In the genomic region with DNA sequence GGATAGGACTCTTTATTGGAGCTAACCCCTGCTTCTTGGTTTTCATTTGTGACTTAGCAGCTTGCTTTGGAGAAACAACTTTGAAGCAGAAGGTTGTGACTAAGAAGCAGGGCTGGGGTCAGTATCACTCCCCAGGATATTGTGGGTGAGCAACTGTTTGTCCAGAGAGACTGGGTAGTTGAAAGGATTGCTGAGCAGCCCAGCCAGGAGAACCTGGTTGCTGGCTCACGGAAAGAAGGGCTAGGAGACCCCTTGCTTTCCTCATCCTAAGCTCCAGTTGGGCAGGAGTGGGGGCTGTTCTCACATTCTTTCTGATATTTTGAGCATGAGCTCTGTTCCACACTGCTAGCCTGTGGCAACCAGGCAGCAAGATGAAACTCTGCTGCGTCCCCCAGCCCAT, we compare ENCODE assay signal across 34 cellular contexts.
DNase-seq lines count a peak whose midpoint lies in the region; ATAC-seq and TF ChIP-seq lines count a peak whose summit lies in the region.
"Had no signal": no experiment of that assay in that cellular context is flagged by ENCODE, and none has a peak within 500 bp of the region (broad histone marks: within the 10 kb centered on the region; RNA-seq: fewer than 3 reads in every experiment).

No MANE protein-coding gene starts in this region.

- no peaks in the 10 kb centered on the region for H3K27me3 ChIP-seq in left ventricle myocardium inferior (ENCODE audit: low read depth)
- no peaks in the 10 kb centered on the region for H3K27me3 ChIP-seq in right atrium auricular region
- H3K27me3 ChIP-seq in esophagus muscularis mucosa: no peaks in the 10 kb centered on the region
- H3K27me3 ChIP-seq: BE2C; BLaER1; BLaER1 treated with 17β-estradiol and CSF1 and Interleukin-3, amounts not matched to agents 10 nM and 100 nM had no signal

- no peak for TF ChIP-seq EP300 in esophagus muscularis mucosa (IDR thresholded peaks at IDR 0.05)

- H3K4me1 Mint-ChIP-seq in osteocyte (ENCODE audit: unreplicated experiment): no peaks in the 10 kb centered on the region
- H3K4me1 Mint-ChIP-seq: B cell; CD14-positive monocyte; CD4-positive, alpha-beta memory T cell; CD4-positive, CD25-positive, alpha-beta regulatory T cell; CD8-positive, alpha-beta memory T cell had no signal

- 85% methylated on average over 2 of the region's 2 CpGs for WGBS in esophagus muscularis mucosa

- intact Hi-C loops in left ventricle myocardium inferior (cut with micrococcal nuclease) (no loop called here), left cardiac atrium (cut with DNase I) (no loop called here), left ventricle myocardium superior (cut with micrococcal nuclease) (no loop called here), esophagus muscularis mucosa (cut with DNase I) (no loop called here)

- H3K4me1 ChIP-seq in left ventricle myocardium inferior (peaks cover 15% of the 10 kb centered on the region), right atrium auricular region (peaks cover 0 to 8% of the 10 kb centered on the region in 2 donors), esophagus muscularis mucosa (peaks cover 0 to 4% (median 0%) of the 10 kb centered on the region in 4 donors)
- H3K4me1 ChIP-seq: A549, BE2C, Caco-2 had no signal

- no peak for ATAC-seq in left cardiac atrium
- peak; percentile 23 for ATAC-seq in left ventricle myocardium superior
- ATAC-seq: A549; CD8-positive, alpha-beta T cell had no signal

- H3K36me3 Mint-ChIP-seq in osteocyte (ENCODE audit: unreplicated experiment): no peaks in the 10 kb centered on the region
- H3K36me3 Mint-ChIP-seq: CD14-positive monocyte; CD4-positive, alpha-beta memory T cell; CD4-positive, CD25-positive, alpha-beta regulatory T cell; CD8-positive, alpha-beta memory T cell; CD8-positive, alpha-beta T cell had no signal

- H3K4me3 ChIP-seq in left ventricle myocardium inferior (no peak overlapping the region), right atrium auricular region (no peak overlapping the region), esophagus muscularis mucosa (no peak overlapping the region)
- H3K4me3 ChIP-seq: A549; BLaER1; BLaER1 treated with 17β-estradiol and CSF1 and Interleukin-3, amounts not matched to agents 10 nM and 100 nM had no signal

- TF ChIP-seq POLR2A in esophagus muscularis mucosa (IDR thresholded peaks at IDR 0.05; ENCODE audit: low read depth): no peak

- H3K9me3 Mint-ChIP-seq in osteocyte (ENCODE audit: unreplicated experiment): peaks cover 12% of the 10 kb centered on the region

- no peak for DNase-seq in left ventricle myocardium inferior
- DNase-seq in left cardiac atrium: no peak
- DNase-seq in left ventricle myocardium superior: no peak
- DNase-seq in right atrium auricular region (ENCODE audit: low spot score): no peak
- peak; percentile 78 for DNase-seq in esophagus muscularis mucosa (ENCODE audit: extremely low spot score)
- peak; percentile 59 for DNase-seq in osteocyte (ENCODE audit: extremely low spot score, unreplicated experiment)
- no peak for DNase-seq in NCI-H187 treated with DMSO at 0.1 percent for 48 hours (lab: John Stamatoyannopoulos, UW)
- no peak for DNase-seq in NCI-H2081 (lab: John Stamatoyannopoulos, UW)
- DNase-seq: 8988T; ACHN; AML-193; BE2C; Caco-2; Calu3; CD4-positive, alpha-beta memory T cell; CD4-positive, alpha-beta T cell; CD4-positive, CD25-positive, alpha-beta regulatory T cell; CD8-positive, alpha-beta memory T cell; CD8-positive, alpha-beta T cell; COR-L47; DMS 273 treated with DMSO at 0.1 percent for 48 hours; DMS153; DMS53; DMS79; DMS79 treated with DMSO at 0.1 percent for 48 hours; DND-41; EL had no signal

- no peak overlapping the region for H3K27ac Mint-ChIP-seq in osteocyte (ENCODE audit: unreplicated experiment)
- H3K27ac Mint-ChIP-seq: B cell; CD14-positive monocyte; CD4-positive, alpha-beta memory T cell; CD4-positive, alpha-beta T cell; CD4-positive, CD25-positive, alpha-beta regulatory T cell; CD8-positive, alpha-beta memory T cell; CD8-positive, alpha-beta T cell had no signal

- H3K4me3 Mint-ChIP-seq in osteocyte (ENCODE audit: unreplicated experiment): no peak overlapping the region
- H3K4me3 Mint-ChIP-seq: B cell; CD14-positive monocyte; CD4-positive, alpha-beta memory T cell; CD4-positive, alpha-beta T cell; CD4-positive, CD25-positive, alpha-beta regulatory T cell; CD8-positive, alpha-beta memory T cell; CD8-positive, alpha-beta T cell had no signal

- H3K9me3 ChIP-seq in left ventricle myocardium inferior (replicated peaks) (no peaks in the 10 kb centered on the region), right atrium auricular region (no peaks in the 10 kb centered on the region), esophagus muscularis mucosa (no peaks in the 10 kb centered on the region)
- H3K9me3 ChIP-seq: A549; BE2C; BLaER1; BLaER1 treated with 17β-estradiol and CSF1 and Interleukin-3, amounts not matched to agents 10 nM and 100 nM; Caco-2 had no signal

- no peak for TF ChIP-seq CTCF in left ventricle myocardium inferior (IDR thresholded peaks at IDR 0.05; ENCODE audit: borderline replicate concordance)
- TF ChIP-seq CTCF in right atrium auricular region (IDR thresholded peaks at IDR 0.05): no peak
- no peak for TF ChIP-seq CTCF in esophagus muscularis mucosa (IDR thresholded peaks at IDR 0.05)
- no peak for TF ChIP-seq CTCF in osteocyte (IDR thresholded peaks at IDR 0.05)

- H3K27me3 Mint-ChIP-seq in osteocyte (ENCODE audit: unreplicated experiment): no peaks in the 10 kb centered on the region
- H3K27me3 Mint-ChIP-seq: B cell; CD4-positive, alpha-beta memory T cell; CD4-positive, alpha-beta T cell; CD4-positive, CD25-positive, alpha-beta regulatory T cell; CD8-positive, alpha-beta memory T cell had no signal

- no peaks in the 10 kb centered on the region for H3K36me3 ChIP-seq in left ventricle myocardium inferior
- no peaks in the 10 kb centered on the region for H3K36me3 ChIP-seq in right atrium auricular region
- no peaks in the 10 kb centered on the region for H3K36me3 ChIP-seq in esophagus muscularis mucosa
- H3K36me3 ChIP-seq: BE2C; BLaER1; BLaER1 treated with 17β-estradiol and CSF1 and Interleukin-3, amounts not matched to agents 10 nM and 100 nM had no signal

- peak overlapping the region; percentile 30 for H3K27ac ChIP-seq in left ventricle myocardium inferior (replicated peaks)
- no peak overlapping the region for H3K27ac ChIP-seq in right atrium auricular region
- no peak overlapping the region for H3K27ac ChIP-seq in esophagus muscularis mucosa (replicated peaks in 1 of 4)
- H3K27ac ChIP-seq: 22Rv1; A549; BLaER1; BLaER1 treated with 17β-estradiol and CSF1 and Interleukin-3, amounts not matched to agents 10 nM and 100 nM; C4-2B had no signal

Comparison
In these comparisons a context has a peak if more than half of its experiments do, and no peak if none do; other contexts are left out.
1. DNase-seq: peak in esophagus muscularis mucosa (single experiment) and osteocyte (single experiment); none in left ventricle myocardium inferior (single experiment), left cardiac atrium (single experiment), left ventricle myocardium superior (single experiment), right atrium auricular region (single experiment), NCI-H187 treated with DMSO at 0.1 percent for 48 hours (single experiment) and NCI-H2081 (0 of 2).